ENCODE assay signal across 16 cellular contexts in the genomic region with DNA sequence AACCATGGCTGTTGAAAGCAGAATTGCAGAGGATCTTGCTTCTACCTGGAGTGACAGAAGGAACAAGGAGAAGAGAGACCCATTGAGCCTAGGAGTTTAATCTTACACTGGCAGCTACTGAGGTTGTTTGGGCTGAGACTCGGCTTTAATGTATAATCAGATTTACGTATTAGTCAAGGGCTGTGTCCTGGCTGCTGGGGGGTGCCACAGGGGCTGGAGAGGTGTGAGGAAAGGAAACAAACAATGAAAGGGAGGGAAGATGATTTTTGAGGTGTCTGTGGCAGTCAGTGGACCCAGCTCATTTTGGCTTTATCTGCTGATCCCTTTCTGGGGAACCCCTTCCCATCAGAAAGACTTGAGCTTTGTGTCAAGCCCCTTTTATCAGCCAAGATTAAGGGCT.
DNase-seq lines count a peak whose midpoint lies in the region; ATAC-seq and TF ChIP-seq lines count a peak whose summit lies in the region.
"Had no signal": no experiment of that assay in that cellular context is flagged by ENCODE, and none has a peak within 500 bp of the region (broad histone marks: within the 10 kb centered on the region; RNA-seq: fewer than 3 reads in every experiment).

No MANE protein-coding gene starts in this region.

- H3K27ac Mint-ChIP-seq in chondrocyte (ENCODE audit: unreplicated experiment) (peak overlapping the region; percentile 38), nephron progenitor cell (peak overlapping the region; percentile 66)
- H3K27ac Mint-ChIP-seq in activated naive CD8-positive, alpha-beta T cell treated with anti-CD3 and anti-CD28 coated beads, Interleukin-2, amount 50 U/mL, for 24 hours: no peak overlapping the region
- H3K27ac Mint-ChIP-seq: CD8-positive, alpha-beta memory T cell; GM23338 had no signal

- peak; percentile 84 for DNase-seq in D341Med (ENCODE audit: low spot score)
- DNase-seq in NCI-H524 treated with DMSO at 0.1 percent for 48 hours (lab: John Stamatoyannopoulos, UW): peak; percentile 48
- no peak for DNase-seq in chondrocyte (ENCODE audit: low spot score)
- no peak for DNase-seq in nephron progenitor cell
- DNase-seq in activated naive CD8-positive, alpha-beta T cell treated with anti-CD3 and anti-CD28 coated beads, Interleukin-2, amount 50 U/mL, for 24 hours: no peak
- no peak for DNase-seq in G401 (ENCODE audit: low spot score)
- no peak for DNase-seq in NCI-H510A treated with DMSO at 0.1 percent for 48 hours (lab: John Stamatoyannopoulos, UW)
- DNase-seq: AML-193; Caco-2; CD8-positive, alpha-beta memory T cell; DMS 273 treated with DMSO at 0.1 percent for 48 hours; H7 had no signal

- no peak for TF ChIP-seq CTCF in chondrocyte (IDR thresholded peaks at IDR 0.05)
- TF ChIP-seq CTCF in nephron progenitor cell (IDR thresholded peaks at IDR 0.05): no peak

- H3K36me3 Mint-ChIP-seq in chondrocyte (ENCODE audit: low read depth): peaks cover 13% of the 10 kb centered on the region
- H3K36me3 Mint-ChIP-seq in nephron progenitor cell (ENCODE audit: low read depth): peaks cover 51% of the 10 kb centered on the region
- H3K36me3 Mint-ChIP-seq in activated naive CD8-positive, alpha-beta T cell treated with anti-CD3 and anti-CD28 coated beads, Interleukin-2, amount 50 U/mL, for 24 hours (ENCODE audit: low read depth): no peaks in the 10 kb centered on the region
- H3K36me3 Mint-ChIP-seq: CD8-positive, alpha-beta memory T cell had no signal

- no peak for ATAC-seq in activated naive CD8-positive, alpha-beta T cell treated with anti-CD3 and anti-CD28 coated beads, Interleukin-2, amount 50 U/mL, for 24 hours
- ATAC-seq in GM21447 (IDR thresholded peaks at IDR 0.05; ENCODE audit: unreplicated experiment): no peak
- ATAC-seq: GM12878, GM23338, HepG2 had no signal

- in situ Hi-C loops in G401 (cut with HindIII; ENCODE audit: low sequenced_read_pairs): no loop called here

- H3K4me3 Mint-ChIP-seq in chondrocyte (ENCODE audit: unreplicated experiment) (no peak overlapping the region), nephron progenitor cell (no peak overlapping the region)
- H3K4me3 Mint-ChIP-seq in activated naive CD8-positive, alpha-beta T cell treated with anti-CD3 and anti-CD28 coated beads, Interleukin-2, amount 50 U/mL, for 24 hours: no peak overlapping the region
- H3K4me3 Mint-ChIP-seq: CD8-positive, alpha-beta memory T cell; GM23338 had no signal

- H3K4me1 Mint-ChIP-seq in chondrocyte (ENCODE audit: low read depth): peaks cover 14% of the 10 kb centered on the region
- peaks cover 55% of the 10 kb centered on the region for H3K4me1 Mint-ChIP-seq in nephron progenitor cell
- no peaks in the 10 kb centered on the region for H3K4me1 Mint-ChIP-seq in activated naive CD8-positive, alpha-beta T cell treated with anti-CD3 and anti-CD28 coated beads, Interleukin-2, amount 50 U/mL, for 24 hours
- H3K4me1 Mint-ChIP-seq: CD8-positive, alpha-beta memory T cell had no signal

- no peaks in the 10 kb centered on the region for H3K27me3 Mint-ChIP-seq in chondrocyte (ENCODE audit: low read depth)
- H3K27me3 Mint-ChIP-seq in nephron progenitor cell (ENCODE audit: low read depth, poor library complexity): no peaks in the 10 kb centered on the region
- H3K27me3 Mint-ChIP-seq in activated naive CD8-positive, alpha-beta T cell treated with anti-CD3 and anti-CD28 coated beads, Interleukin-2, amount 50 U/mL, for 24 hours: peaks cover 3% of the 10 kb centered on the region

- H3K9me3 Mint-ChIP-seq in chondrocyte (ENCODE audit: low read depth) (peaks cover 7% of the 10 kb centered on the region), nephron progenitor cell (peaks cover 14% of the 10 kb centered on the region)
- no peaks in the 10 kb centered on the region for H3K9me3 Mint-ChIP-seq in activated naive CD8-positive, alpha-beta T cell treated with anti-CD3 and anti-CD28 coated beads, Interleukin-2, amount 50 U/mL, for 24 hours
- H3K9me3 Mint-ChIP-seq: CD8-positive, alpha-beta memory T cell; GM23338 had no signal

Comparison
In these comparisons a context has a peak if more than half of its experiments do, and no peak if none do; other contexts are left out.
1. DNase-seq: peak in D341Med (single experiment) and NCI-H524 treated with DMSO at 0.1 percent for 48 hours (single experiment); none in chondrocyte (single experiment), nephron progenitor cell (single experiment), activated naive CD8-positive, alpha-beta T cell treated with anti-CD3 and anti-CD28 coated beads, Interleukin-2, amount 50 U/mL, for 24 hours (single experiment), G401 (single experiment) and NCI-H510A treated with DMSO at 0.1 percent for 48 hours (single experiment).